Comparison of ENCODE assay signal across 10 cellular contexts in the genomic region with DNA sequence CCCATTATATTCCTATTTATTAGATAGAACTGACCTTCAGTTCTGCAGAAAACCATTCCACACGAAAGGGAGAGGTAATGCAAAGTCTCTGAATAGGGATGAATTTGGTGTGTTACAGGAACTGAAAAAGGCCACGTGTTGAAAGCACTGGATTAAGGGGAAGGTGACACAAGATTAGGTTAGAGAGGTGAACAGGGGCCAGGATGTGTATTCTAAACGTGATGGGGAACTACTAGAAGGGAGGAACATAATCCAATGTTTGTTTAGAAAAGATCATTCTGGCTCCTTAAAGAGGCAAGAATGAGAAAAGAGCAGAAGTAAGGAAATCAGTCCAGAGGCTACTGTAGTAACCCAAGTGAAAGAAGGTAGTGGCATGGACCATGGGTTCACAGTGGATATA. TPM values are rescaled to one million over a fixed set of nuclear protein-coding genes. Genes with fewer than 3 reads are reported as not detected.
DNase-seq lines count a peak whose midpoint lies in the region; ATAC-seq, FAIRE-seq and TF ChIP-seq lines count a peak whose summit lies in the region.
"Had no signal": no experiment of that assay in that cellular context is flagged by ENCODE, and none has a peak within 500 bp of the region (broad histone marks: within the 10 kb centered on the region; RNA-seq: fewer than 3 reads in every experiment).

No MANE protein-coding gene starts in this region.

- TF ChIP-seq CTCF in spleen (IDR thresholded peaks at IDR 0.05 in 8 of 11, conservative IDR thresholded peaks at IDR 0.05 in 3 of 11), result no peak

- H3K9me3 Mint-ChIP-seq in activated CD4-positive, alpha-beta T cell treated with anti-CD3 and anti-CD28 coated beads, Interleukin-2, amount 10 ng/mL, durations not matched to agents 7 days and 5 days, result no peaks in the 10 kb centered on the region

- TF ChIP-seq POLR2A in spleen (IDR thresholded peaks at IDR 0.05) (no peak), GM12892 (IDR thresholded peaks at IDR 0.05; ENCODE audit: low read depth, low read length) (no peak)

- H3K27me3 Mint-ChIP-seq in activated CD4-positive, alpha-beta T cell treated with anti-CD3 and anti-CD28 coated beads, Interleukin-2, amount 10 ng/mL, durations not matched to agents 7 days and 5 days, result no peaks in the 10 kb centered on the region

- H3K27me3 ChIP-seq in NT2/D1 (ENCODE audit: insufficient read depth, insufficient read length) (peaks cover 9% of the 10 kb centered on the region), endocrine pancreas (ENCODE audit: control insufficient read depth, insufficient read depth, low read length) (no peaks in the 10 kb centered on the region), spleen (replicated peaks in 1 of 7) (no peaks in the 10 kb centered on the region)
- H3K27me3 ChIP-seq: left lung had no signal

- peaks cover 24% of the 10 kb centered on the region for H3K36me3 Mint-ChIP-seq in activated CD4-positive, alpha-beta T cell treated with anti-CD3 and anti-CD28 coated beads, Interleukin-2, amount 10 ng/mL, durations not matched to agents 7 days and 5 days (ENCODE audit: low read depth)

- WGBS in spleen, 5 donors, result 13 to 28% (median 18%) methylated on average over 3 of the region's 3 CpGs

- H3K36me3 ChIP-seq in NT2/D1 (ENCODE audit: insufficient read depth, insufficient read length, low read length), result peaks cover 22% of the 10 kb centered on the region
- no peaks in the 10 kb centered on the region for H3K36me3 ChIP-seq in endocrine pancreas (ENCODE audit: control insufficient read depth, insufficient read depth, low read length)
- H3K36me3 ChIP-seq in spleen, result peaks cover 0 to 32% (median 0%) of the 10 kb centered on the region in 6 donors

- H3K9ac ChIP-seq in NT2/D1 (ENCODE audit: insufficient read length, low read depth) (peak overlapping the region; percentile 5), endocrine pancreas (ENCODE audit: control insufficient read depth, insufficient read depth, low read length) (peak overlapping the region; percentile 32)

- no peak for ATAC-seq in GM18511 (IDR thresholded peaks at IDR 0.05; ENCODE audit: unreplicated experiment)
- ATAC-seq: left lung had no signal

- H3K9me3 ChIP-seq in NT2/D1 (ENCODE audit: insufficient read depth, low read length) (no peaks in the 10 kb centered on the region), endocrine pancreas (ENCODE audit: control insufficient read depth, low read length) (no peaks in the 10 kb centered on the region), spleen (no peaks in the 10 kb centered on the region)
- H3K9me3 ChIP-seq: left lung had no signal

- no peaks in the 10 kb centered on the region for H3K4me1 ChIP-seq in NT2/D1 (ENCODE audit: insufficient read depth, insufficient read length)
- peaks cover 5% of the 10 kb centered on the region for H3K4me1 ChIP-seq in endocrine pancreas (ENCODE audit: control insufficient read depth, insufficient read depth, low read length)
- H3K4me1 ChIP-seq in spleen, result peaks cover 22 to 80% (median 50%) of the 10 kb centered on the region in 6 donors

- H3K4me3 ChIP-seq in NT2/D1 (ENCODE audit: insufficient read length, low read depth) (no peak overlapping the region), endocrine pancreas (ENCODE audit: control insufficient read depth, insufficient read depth, low read length) (peak overlapping the region; percentile 97), spleen (peak overlapping the region in 3 of 8 donors; percentile 63 to 84 (median 68))

- POLR2A ChIA-PET in activated CD4-positive, alpha-beta T cell treated with anti-CD3 and anti-CD28 coated beads, Interleukin-2, amount 10 ng/mL, durations not matched to agents 7 days and 5 days (lab: Charles Lee), result no interaction called here

- no peak for FAIRE-seq in GM12892 (lab: Jason Lieb, UNC)

- peak overlapping the region; percentile 99 for H3K27ac Mint-ChIP-seq in activated CD4-positive, alpha-beta T cell treated with anti-CD3 and anti-CD28 coated beads, Interleukin-2, amount 10 ng/mL, durations not matched to agents 7 days and 5 days

- CTCF ChIA-PET in activated CD4-positive, alpha-beta T cell treated with anti-CD3 and anti-CD28 coated beads, Interleukin-2, amount 10 ng/mL, durations not matched to agents 7 days and 5 days (lab: Charles Lee), result no interaction called here

- intact Hi-C loops in spleen (cut with DNase I; ENCODE audit: low total_unique reads), result loop anchor here (10.0 kb wide), 2 partner anchors 89 to 219 kb away; partner anchors contain the start of gene ZSCAN9

- peaks cover 64% of the 10 kb centered on the region for H3K4me1 Mint-ChIP-seq in activated CD4-positive, alpha-beta T cell treated with anti-CD3 and anti-CD28 coated beads, Interleukin-2, amount 10 ng/mL, durations not matched to agents 7 days and 5 days

- no peak for DNase-seq in activated CD4-positive, alpha-beta T cell treated with anti-CD3 and anti-CD28 coated beads, Interleukin-2, amount 10 ng/mL, durations not matched to agents 7 days and 5 days
- DNase-seq in activated CD4-positive, alpha-beta T cell treated with anti-CD3 and anti-CD28 coated beads for 48 hours, result no peak
- DNase-seq in NT2/D1 (ENCODE audit: low read depth, low spot score) (no peak), spleen (no peak), GM12892 (ENCODE audit: insufficient read length) (no peak), midbrain (lab: John Stamatoyannopoulos, UW) (no peak)
- DNase-seq: GOT3, left lung had no signal

- H3K4me3 Mint-ChIP-seq in activated CD4-positive, alpha-beta T cell treated with anti-CD3 and anti-CD28 coated beads, Interleukin-2, amount 10 ng/mL, durations not matched to agents 7 days and 5 days, result peak overlapping the region; percentile 99

- H3K27ac ChIP-seq in spleen, result peak overlapping the region; percentile 1 to 98 (median 96)

RNA-seq across cellular contexts. Expression of gene ZKSCAN8, which starts 6.3 kb away (rescaled TPM):
- 10 to 100 TPM; 18.6 to 22.2 TPM for total RNA-seq in activated CD4-positive, alpha-beta T cell treated with anti-CD3 and anti-CD28 coated beads, Interleukin-2, amount 10 ng/mL, durations not matched to agents 7 days and 5 days
- 10 to 100 TPM; 22.2 to 33.0 (median 28.6) TPM for total RNA-seq in spleen
- 1 to 10 TPM; 3.1 to 4.4 (median 3.4) TPM for polyA plus RNA-seq in spleen
- 8.2 TPM for polyA plus RNA-seq in GM12892 (2012; ENCODE audit: missing spikeins)

RNA-seq across cellular contexts. Expression of gene ZSCAN16, which starts 11.0 kb away (rescaled TPM):
- total RNA-seq in activated CD4-positive, alpha-beta T cell treated with anti-CD3 and anti-CD28 coated beads, Interleukin-2, amount 10 ng/mL, durations not matched to agents 7 days and 5 days, result 1 to 10 TPM; 3.2 to 5.5 TPM
- total RNA-seq in spleen, result 10 to 100 TPM in 2 of 7 donors, 1 to 10 TPM in 5; 6.2 to 11.7 (median 8.4) TPM
- 10 to 100 TPM in 1 of 3 donors, 1 to 10 TPM in 2; 8.6 to 11.1 (median 8.8) TPM for polyA plus RNA-seq in spleen
- polyA plus RNA-seq in GM12892 (2012; ENCODE audit: missing spikeins), result 3.2 TPM

RNA-seq across cellular contexts. Expression of gene ZNF165, which starts 55.0 kb away (rescaled TPM):
- under 1 TPM; 0.54 to 0.77 TPM for total RNA-seq in activated CD4-positive, alpha-beta T cell treated with anti-CD3 and anti-CD28 coated beads, Interleukin-2, amount 10 ng/mL, durations not matched to agents 7 days and 5 days
- total RNA-seq in spleen, result 1 to 10 TPM in 4 of 7 donors, under 1 TPM in 3; 0.60 to 2.0 (median 1.0) TPM
- polyA plus RNA-seq in spleen, result 1 to 10 TPM in 2 of 3 donors, under 1 TPM in 1; 0.77 to 1.9 (median 1.3) TPM
- polyA plus RNA-seq in GM12892 (2012; ENCODE audit: missing spikeins), result 1.9 TPM
